Comparison of ENCODE assay signal across 26 cellular contexts in genomic region chr7:47594406-47594805, GRCh38.
"Had no signal": no experiment of that assay in that cellular context is flagged by ENCODE, and none has a peak within 500 bp of the region (broad histone marks: within the 10 kb centered on the region; RNA-seq: fewer than 3 reads in every experiment).

No MANE protein-coding gene starts in this region.

- H3K27me3 ChIP-seq: ascending aorta, cardiac muscle cell, gastrocnemius medialis, hepatocyte, right atrium auricular region, suprapubic skin, tibial artery had no signal

- H3K27ac ChIP-seq: ascending aorta, cardiac muscle cell, coronary artery, dorsolateral prefrontal cortex, gastrocnemius medialis, hepatocyte, left ventricle myocardium inferior, right atrium auricular region, suprapubic skin, tibial artery had no signal

- H3K4me1 Mint-ChIP-seq: activated naive CD8-positive, alpha-beta T cell treated with anti-CD3 and anti-CD28 coated beads, Interleukin-2, amount 10 ng/mL, durations not matched to agents 7 days and 5 days had no signal

- H3K36me3 ChIP-seq: ascending aorta, cardiac muscle cell, gastrocnemius medialis, left ventricle myocardium inferior, right atrium auricular region, suprapubic skin, tibial artery had no signal

- DNase-seq: activated CD4-positive, alpha-beta T cell treated with anti-CD3 and anti-CD28 coated beads for 4 hours; activated CD4-positive, alpha-beta T cell treated with anti-CD3 and anti-CD28 coated beads, Interleukin-2, amount 50 U/mL, for 4 hours; activated effector memory CD4-positive, alpha-beta T cell treated with anti-CD3 and anti-CD28 coated beads, Interleukin-2, amount 50 U/mL, for 16 hours; activated naive CD4-positive, alpha-beta T cell treated with anti-CD3 and anti-CD28 coated beads for 36 hours; activated naive CD8-positive, alpha-beta T cell treated with anti-CD3 and anti-CD28 coated beads, Interleukin-2, amount 10 ng/mL, durations not matched to agents 7 days and 5 days; cerebellar nuclear complex; dorsolateral prefrontal cortex; effector memory CD4-positive, alpha-beta T cell; gastrocnemius medialis; glutamatergic neuron; islet precursor cell; left ventricle myocardium inferior; mesendoderm; mucosa of descending colon; stimulated activated naive CD4-positive, alpha-beta T cell; tibial artery had no signal

- ATAC-seq: gastrocnemius medialis; mucosa of descending colon; natural killer cell treated with Interleukin-12 subunit alpha and Interleukin-12 subunit beta and Interleukin-15 and Interleukin-18, amount 100 ng/mL, for 72 hours had no signal

- H3K79me2 ChIP-seq: hepatocyte had no signal

- H3K27me3 Mint-ChIP-seq: activated naive CD8-positive, alpha-beta T cell treated with anti-CD3 and anti-CD28 coated beads, Interleukin-2, amount 10 ng/mL, durations not matched to agents 7 days and 5 days had no signal

- H3K4me3 ChIP-seq: ascending aorta, cardiac muscle cell, coronary artery, dorsolateral prefrontal cortex, gastrocnemius medialis, hepatocyte, left ventricle myocardium inferior, lung, mucosa of descending colon, right atrium auricular region, suprapubic skin, tibial artery had no signal

- H3K36me3 Mint-ChIP-seq: activated naive CD8-positive, alpha-beta T cell treated with anti-CD3 and anti-CD28 coated beads, Interleukin-2, amount 10 ng/mL, durations not matched to agents 7 days and 5 days had no signal

- H2AFZ ChIP-seq: hepatocyte had no signal

- H3K4me3 Mint-ChIP-seq: activated naive CD4-positive, alpha-beta T cell treated with anti-CD3 and anti-CD28 coated beads for 36 hours; activated naive CD8-positive, alpha-beta T cell treated with anti-CD3 and anti-CD28 coated beads, Interleukin-2, amount 10 ng/mL, durations not matched to agents 7 days and 5 days; brain; natural killer cell treated with Interleukin-12 subunit alpha and Interleukin-12 subunit beta and Interleukin-15 and Interleukin-18, amount 100 ng/mL, for 72 hours had no signal

- H3K4me1 ChIP-seq: left ventricle myocardium inferior, right atrium auricular region had no signal

- H3K27ac Mint-ChIP-seq: activated naive CD4-positive, alpha-beta T cell treated with anti-CD3 and anti-CD28 coated beads for 36 hours; activated naive CD8-positive, alpha-beta T cell treated with anti-CD3 and anti-CD28 coated beads, Interleukin-2, amount 10 ng/mL, durations not matched to agents 7 days and 5 days; brain; natural killer cell treated with Interleukin-12 subunit alpha and Interleukin-12 subunit beta and Interleukin-15 and Interleukin-18, amount 100 ng/mL, for 72 hours had no signal

- FAIRE-seq: TTC549 had no signal

- H3K4me2 ChIP-seq: hepatocyte had no signal

- H3K9me3 ChIP-seq: gastrocnemius medialis had no signal
